Comparison of ENCODE assay signal across 13 cellular contexts in the genomic region with DNA sequence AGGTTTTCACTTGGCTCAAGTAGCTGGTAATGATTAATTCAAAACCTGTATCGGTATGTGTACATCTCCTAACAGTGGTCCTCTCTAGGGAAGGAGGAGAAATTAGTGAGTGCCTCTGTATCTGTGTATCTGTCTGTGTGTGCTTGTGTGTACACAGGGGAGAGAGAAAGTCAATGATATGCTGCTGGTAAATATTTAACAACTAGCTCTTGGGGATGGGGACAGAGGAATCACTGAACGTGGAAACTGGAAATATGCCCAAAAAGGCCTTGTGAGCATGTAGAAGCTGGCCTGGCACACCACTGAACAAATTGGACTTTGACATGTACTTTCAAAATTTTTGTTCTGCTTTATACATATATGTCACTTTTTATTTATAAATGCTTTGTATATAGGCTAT.
DNase-seq lines count a peak whose midpoint lies in the region; ATAC-seq and TF ChIP-seq lines count a peak whose summit lies in the region.
"Had no signal": no experiment of that assay in that cellular context is flagged by ENCODE, and none has a peak within 500 bp of the region (broad histone marks: within the 10 kb centered on the region; RNA-seq: fewer than 3 reads in every experiment).

No MANE protein-coding gene starts in this region.

- H3K27me3 ChIP-seq in endodermal cell (ENCODE audit: control insufficient read depth, insufficient read depth, low read length, poor library complexity, severe bottlenecking): no peaks in the 10 kb centered on the region

- no peak overlapping the region for H3K4me3 ChIP-seq in endodermal cell (ENCODE audit: low read length)

- no peak overlapping the region for H3K9ac ChIP-seq in endodermal cell (ENCODE audit: extremely low read depth, low read length, poor library complexity, severe bottlenecking)

- ATAC-seq in GM19328 (IDR thresholded peaks at IDR 0.05; ENCODE audit: unreplicated experiment): peak; percentile 14
- ATAC-seq in HG02759 (IDR thresholded peaks at IDR 0.05; ENCODE audit: unreplicated experiment): peak; percentile 29
- ATAC-seq: activated T-helper 17 cell treated with anti-CD3 and anti-CD28 coated beads, Interleukin-2, amount 50 U/mL, for 72 hours had no signal

- no peak overlapping the region for H3K27ac ChIP-seq in endodermal cell (ENCODE audit: low read depth, low read length)

- H3K36me3 ChIP-seq in endodermal cell (ENCODE audit: control insufficient read depth, insufficient read depth, low read length): no peaks in the 10 kb centered on the region

- peak; percentile 29 for DNase-seq in HuH-7 (ENCODE audit: low spot score)
- DNase-seq in mucosa of gallbladder (ENCODE audit: low spot score): peak; percentile 69
- no peak for DNase-seq in globus pallidus (ENCODE audit: low spot score)
- no peak for DNase-seq in 8988T
- DNase-seq in activated CD4-positive, alpha-beta T cell treated with anti-CD3 and anti-CD28 coated beads, Interleukin-2, amount 50 U/mL, for 4 hours: no peak
- no peak for DNase-seq in endodermal cell
- DNase-seq: H7, KBM-7, NCI-H226, SHP77 treated with DMSO at 0.1 percent for 48 hours had no signal

- 70 to 92% methylated on average over 1 to 2 of the region's 2 CpGs for WGBS in endodermal cell (ENCODE audit: insufficient coverage in 1 of 2, insufficient read length in 1 of 2), 2 experiments

- H3K9me3 ChIP-seq in endodermal cell (ENCODE audit: control insufficient read depth, low read length): no peaks in the 10 kb centered on the region

- no peak overlapping the region for H3K27ac Mint-ChIP-seq in endodermal cell
- H3K27ac Mint-ChIP-seq: activated T-helper 17 cell treated with anti-CD3 and anti-CD28 coated beads, Interleukin-2, amount 50 U/mL, for 72 hours had no signal

- TF ChIP-seq CTCF in endodermal cell (conservative IDR thresholded peaks at IDR 0.05): no peak

- no peaks in the 10 kb centered on the region for H3K27me3 Mint-ChIP-seq in endodermal cell (ENCODE audit: insufficient read depth)
- H3K27me3 Mint-ChIP-seq: activated T-helper 17 cell treated with anti-CD3 and anti-CD28 coated beads, Interleukin-2, amount 50 U/mL, for 72 hours had no signal

- H3K9me3 Mint-ChIP-seq in endodermal cell: no peaks in the 10 kb centered on the region
- H3K9me3 Mint-ChIP-seq: activated T-helper 17 cell treated with anti-CD3 and anti-CD28 coated beads, Interleukin-2, amount 50 U/mL, for 72 hours had no signal

- H3K4me3 Mint-ChIP-seq in endodermal cell: no peak overlapping the region
- H3K4me3 Mint-ChIP-seq: activated T-helper 17 cell treated with anti-CD3 and anti-CD28 coated beads, Interleukin-2, amount 50 U/mL, for 72 hours had no signal

- no peaks in the 10 kb centered on the region for H3K4me1 ChIP-seq in endodermal cell (ENCODE audit: control insufficient read depth, insufficient read depth, low read length)

- peaks cover 9% of the 10 kb centered on the region for H3K4me1 Mint-ChIP-seq in endodermal cell
- H3K4me1 Mint-ChIP-seq: activated T-helper 17 cell treated with anti-CD3 and anti-CD28 coated beads, Interleukin-2, amount 50 U/mL, for 72 hours had no signal

- no peaks in the 10 kb centered on the region for H3K36me3 Mint-ChIP-seq in endodermal cell (ENCODE audit: low read depth)

Comparison
In these comparisons a context has a peak if more than half of its experiments do, and no peak if none do; other contexts are left out.
1. DNase-seq: peak in HuH-7 (single experiment) and mucosa of gallbladder (single experiment); none in globus pallidus (single experiment), 8988T (single experiment), activated CD4-positive, alpha-beta T cell treated with anti-CD3 and anti-CD28 coated beads, Interleukin-2, amount 50 U/mL, for 4 hours (0 of 2) and endodermal cell (single experiment).